ENCODE assay signal across 20 cellular contexts in the genomic region with DNA sequence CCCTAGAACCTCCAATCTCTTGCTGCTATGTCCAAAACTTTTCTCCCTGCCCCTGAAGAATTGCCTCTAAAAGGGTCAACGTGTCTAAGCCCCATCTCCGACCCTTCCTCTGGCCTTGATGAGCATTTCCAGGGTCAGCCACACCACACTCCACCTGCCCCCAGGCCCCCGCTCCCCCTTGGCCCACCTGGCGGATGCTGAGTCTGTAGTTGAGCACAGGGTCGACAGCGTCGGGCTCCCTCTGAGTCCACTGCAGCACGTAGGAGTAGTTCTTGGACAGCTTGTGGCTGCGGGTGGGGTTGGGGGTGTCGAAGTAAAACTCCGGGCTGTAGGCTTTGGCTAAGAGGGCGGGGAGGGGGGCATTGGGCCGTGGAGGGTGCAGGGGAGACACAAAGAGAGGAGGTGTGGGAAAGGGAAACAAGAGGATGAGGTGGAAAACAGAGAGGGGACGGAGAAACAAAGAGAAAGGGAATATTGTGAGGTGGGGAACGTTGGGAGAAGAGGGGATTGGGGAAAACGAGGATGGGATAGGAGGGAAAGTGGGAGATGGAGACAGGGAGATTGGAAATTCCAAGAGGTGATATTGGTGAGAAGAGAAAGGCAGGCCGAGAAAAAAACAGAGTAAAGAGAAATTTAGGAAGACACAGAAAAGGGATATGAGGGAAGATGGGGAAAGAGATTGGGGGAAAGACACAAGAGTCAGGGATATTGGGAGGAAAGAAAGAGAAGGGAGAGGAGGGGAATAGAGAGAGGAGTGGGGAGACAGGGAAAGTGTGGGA. TPM values are rescaled to one million over a fixed set of nuclear protein-coding genes. Genes with fewer than 3 reads are reported as not detected.
DNase-seq lines count a peak whose midpoint lies in the region; ATAC-seq lines count a peak whose summit lies in the region.
"Had no signal": no experiment of that assay in that cellular context is flagged by ENCODE, and none has a peak within 500 bp of the region (broad histone marks: within the 10 kb centered on the region; RNA-seq: fewer than 3 reads in every experiment).

No MANE protein-coding gene starts in this region.

- H3K23ac ChIP-seq in neuronal stem cell (ENCODE audit: low read depth, low read length, poor library complexity), result no peak overlapping the region

- no peak overlapping the region for H2BK120ac ChIP-seq in neuronal stem cell (ENCODE audit: low read depth, low read length)

- H4K8ac ChIP-seq in neuronal stem cell (ENCODE audit: low read depth, low read length), result no peak overlapping the region

- H3K18ac ChIP-seq in neuronal stem cell (ENCODE audit: low read length), result peak overlapping the region; percentile 24

- H2BK5ac ChIP-seq in neuronal stem cell (ENCODE audit: low read length), result no peak overlapping the region

- CTCF ChIA-PET in activated CD4-positive, alpha-beta T cell treated with anti-CD3 and anti-CD28 coated beads, Interleukin-2, amount 10 ng/mL, durations not matched to agents 7 days and 5 days (lab: Charles Lee), result interaction anchor here (0.6 to 1.1 kb wide), 2 partner anchors 9 to 11 kb away, joined by 3 read pairs; no protein-coding TSS in a partner anchor
- CTCF ChIA-PET in CD4-positive, alpha-beta memory T cell (lab: Charles Lee; ENCODE audit: partially characterized antibody), result interaction anchor here (0.6 kb wide), 1 partner anchor 9 kb away, joined by 3 read pairs; no protein-coding TSS in a partner anchor

- 100% methylated on average over 1 to 3 of the region's 17 CpGs for WGBS in neuronal stem cell (ENCODE audit: extremely low coverage in 2 of 2, insufficient read length in 2 of 2, insufficient replicate concordance in 1 of 2), 2 donors

- no peaks in the 10 kb centered on the region for H3K79me1 ChIP-seq in neuronal stem cell (ENCODE audit: low read depth, low read length)

- H3K4me1 Mint-ChIP-seq in activated CD4-positive, alpha-beta T cell treated with anti-CD3 and anti-CD28 coated beads, Interleukin-2, amount 10 ng/mL, durations not matched to agents 7 days and 5 days, result peaks cover 47% of the 10 kb centered on the region
- H3K4me1 Mint-ChIP-seq in CD4-positive, alpha-beta memory T cell, result peaks cover 21 to 54% (median 39%) of the 10 kb centered on the region in 4 donors
- H3K4me1 Mint-ChIP-seq in effector memory CD8-positive, alpha-beta T cell (ENCODE audit: low read depth in 2 of 2), result peaks cover 31 to 33% of the 10 kb centered on the region in 2 donors

- no peak overlapping the region for H3K27ac ChIP-seq in CD4-positive, alpha-beta memory T cell (ENCODE audit: low read depth, low read length)
- no peak overlapping the region for H3K27ac ChIP-seq in neuronal stem cell (replicated peaks; ENCODE audit: low read length)
- H3K27ac ChIP-seq: SJCRH30 had no signal

- POLR2A ChIA-PET in activated CD4-positive, alpha-beta T cell treated with anti-CD3 and anti-CD28 coated beads, Interleukin-2, amount 10 ng/mL, durations not matched to agents 7 days and 5 days (lab: Charles Lee), result no interaction called here
- POLR2A ChIA-PET in CD4-positive, alpha-beta memory T cell (lab: Charles Lee; ENCODE audit: partially characterized antibody), result no interaction called here

- H3K4me2 ChIP-seq in neuronal stem cell (ENCODE audit: insufficient read depth, low read length, poor library complexity, severe bottlenecking), result no peak overlapping the region

- no peak overlapping the region for H3K14ac ChIP-seq in neuronal stem cell (ENCODE audit: low read length)

- H3K9me3 ChIP-seq in CD4-positive, alpha-beta memory T cell (ENCODE audit: control insufficient read depth in 1 of 2, low read length in 2 of 2), result peaks cover 0 to 4% of the 10 kb centered on the region in 2 donors
- H3K9me3 ChIP-seq in neuronal stem cell (replicated peaks in 1 of 2; ENCODE audit: control insufficient read depth in 2 of 2, insufficient read depth in 1 of 2, low read depth in 1 of 2, low read length in 2 of 2), result peaks cover 0 to 2% of the 10 kb centered on the region in 2 donors
- H3K9me3 ChIP-seq: MG63, SJCRH30 had no signal

- peaks cover 35% of the 10 kb centered on the region for H3K4me1 ChIP-seq in CD4-positive, alpha-beta memory T cell (ENCODE audit: insufficient read depth, low read length)
- H3K4me1 ChIP-seq in neuronal stem cell (ENCODE audit: control insufficient read depth in 2 of 2, insufficient read depth in 1 of 2, low read depth in 1 of 2, low read length in 2 of 2), result peaks cover 0 to 6% of the 10 kb centered on the region in 2 donors
- H3K4me1 ChIP-seq: SJCRH30 had no signal

- H3K27me3 Mint-ChIP-seq in activated CD4-positive, alpha-beta T cell treated with anti-CD3 and anti-CD28 coated beads, Interleukin-2, amount 10 ng/mL, durations not matched to agents 7 days and 5 days, result peaks cover 36% of the 10 kb centered on the region
- no peaks in the 10 kb centered on the region for H3K27me3 Mint-ChIP-seq in CD4-positive, alpha-beta memory T cell
- peaks cover 0 to 77% of the 10 kb centered on the region in 2 donors for H3K27me3 Mint-ChIP-seq in effector memory CD8-positive, alpha-beta T cell

- DNase-seq in activated CD4-positive, alpha-beta T cell treated with anti-CD3 and anti-CD28 coated beads, Interleukin-2, amount 10 ng/mL, durations not matched to agents 7 days and 5 days, result no peak
- no peak for DNase-seq in activated CD4-positive, alpha-beta T cell treated with anti-CD3 and anti-CD28 coated beads for 48 hours
- no peak for DNase-seq in CD4-positive, alpha-beta memory T cell
- DNase-seq in effector memory CD8-positive, alpha-beta T cell, result no peak
- DNase-seq in neuronal stem cell (ENCODE audit: low spot score) (no peak), KBM-7 (no peak), NCI-H2029 treated with DMSO at 0.1 percent for 48 hours (lab: John Stamatoyannopoulos, UW) (no peak)
- no peak for DNase-seq in stimulated activated CD4-positive, alpha-beta T cell treated with anti-CD3 and anti-CD28 coated beads, Interleukin-2, amount 100 ng/mL, for 48 hours
- DNase-seq: 8988T, ACHN, MG63, NCI-H1105 treated with DMSO at 0.1 percent for 48 hours, NCI-H146, NCI-H1930, NCI-H446, NCI-H524 treated with DMSO at 0.1 percent for 48 hours, NCI-H774, SJCRH30 had no signal

- H2BK15ac ChIP-seq in neuronal stem cell (ENCODE audit: low read length), result no peak overlapping the region

- H2BK12ac ChIP-seq in neuronal stem cell (ENCODE audit: low read length), result no peak overlapping the region

- no peak overlapping the region for H3K4me3 ChIP-seq in CD4-positive, alpha-beta memory T cell (ENCODE audit: low read length in 2 of 2)
- H3K4me3 ChIP-seq in neuronal stem cell (ENCODE audit: low read length in 2 of 2), result no peak overlapping the region
- H3K4me3 ChIP-seq: MG63, SJCRH30 had no signal

- peak overlapping the region; percentile 6 for H2AK5ac ChIP-seq in neuronal stem cell (ENCODE audit: low read depth, low read length)

- intact Hi-C loops in CD4-positive, alpha-beta memory T cell (cut with micrococcal nuclease), result no loop called here

- H3K9ac ChIP-seq in neuronal stem cell (ENCODE audit: low read depth, low read length, poor library complexity), result no peak overlapping the region

- in situ Hi-C loops in KBM-7 (cut with MboI; ENCODE audit: low pct_unique_long_range_greater_than_20kb, low sequenced_read_pairs), result no loop called here

- H3K4ac ChIP-seq in neuronal stem cell (ENCODE audit: low read length), result no peak overlapping the region

- H3K4me3 Mint-ChIP-seq in activated CD4-positive, alpha-beta T cell treated with anti-CD3 and anti-CD28 coated beads, Interleukin-2, amount 10 ng/mL, durations not matched to agents 7 days and 5 days, result no peak overlapping the region
- no peak overlapping the region for H3K4me3 Mint-ChIP-seq in CD4-positive, alpha-beta memory T cell
- peak overlapping the region in 1 of 2 donors; percentile 3 for H3K4me3 Mint-ChIP-seq in effector memory CD8-positive, alpha-beta T cell

- H3K27me3 ChIP-seq in CD4-positive, alpha-beta memory T cell (ENCODE audit: insufficient read depth, low read length), result no peaks in the 10 kb centered on the region
- H3K27me3 ChIP-seq in neuronal stem cell (ENCODE audit: control insufficient read depth in 3 of 3, insufficient read depth in 3 of 3, low read depth in 1 of 3, low read length in 3 of 3), result peaks cover 0 to 35% (median 3%) of the 10 kb centered on the region in 3 experiments
- H3K27me3 ChIP-seq: MG63, SJCRH30 had no signal

- no peaks in the 10 kb centered on the region for H3K36me3 ChIP-seq in CD4-positive, alpha-beta memory T cell (ENCODE audit: insufficient read depth, low read length)
- H3K36me3 ChIP-seq in neuronal stem cell (replicated peaks in 1 of 2; ENCODE audit: control insufficient read depth in 2 of 2, insufficient read depth in 2 of 2, low read length in 2 of 2), result no peaks in the 10 kb centered on the region
- H3K36me3 ChIP-seq: MG63, SJCRH30 had no signal

- H4K91ac ChIP-seq in neuronal stem cell (ENCODE audit: low read depth, low read length, poor library complexity), result no peak overlapping the region

- peaks cover 12% of the 10 kb centered on the region for H3K9me3 Mint-ChIP-seq in activated CD4-positive, alpha-beta T cell treated with anti-CD3 and anti-CD28 coated beads, Interleukin-2, amount 10 ng/mL, durations not matched to agents 7 days and 5 days
- peaks cover 0 to 10% (median 0%) of the 10 kb centered on the region in 8 donors for H3K9me3 Mint-ChIP-seq in CD4-positive, alpha-beta memory T cell
- H3K9me3 Mint-ChIP-seq in effector memory CD8-positive, alpha-beta T cell, result peaks cover 0 to 2% of the 10 kb centered on the region in 2 donors

- peaks cover 22% of the 10 kb centered on the region for H3K36me3 Mint-ChIP-seq in activated CD4-positive, alpha-beta T cell treated with anti-CD3 and anti-CD28 coated beads, Interleukin-2, amount 10 ng/mL, durations not matched to agents 7 days and 5 days (ENCODE audit: low read depth)
- H3K36me3 Mint-ChIP-seq in CD4-positive, alpha-beta memory T cell, result peaks cover 29 to 34% of the 10 kb centered on the region in 2 donors
- H3K36me3 Mint-ChIP-seq in effector memory CD8-positive, alpha-beta T cell (ENCODE audit: insufficient read depth), result peaks cover 5% of the 10 kb centered on the region

- no peak overlapping the region for H2AFZ ChIP-seq in neuronal stem cell (ENCODE audit: low read length)

- ATAC-seq in effector memory CD8-positive, alpha-beta T cell (replicated peaks), result no peak
- ATAC-seq: HCT116 had no signal

- peak overlapping the region; percentile 66 for H3K27ac Mint-ChIP-seq in activated CD4-positive, alpha-beta T cell treated with anti-CD3 and anti-CD28 coated beads, Interleukin-2, amount 10 ng/mL, durations not matched to agents 7 days and 5 days
- peak overlapping the region in 5 of 7 donors; percentile 18 to 77 (median 62) for H3K27ac Mint-ChIP-seq in CD4-positive, alpha-beta memory T cell
- H3K27ac Mint-ChIP-seq in effector memory CD8-positive, alpha-beta T cell, result peak overlapping the region; percentile 2 to 20

RNA-seq across cellular contexts. Expression of a gene that starts 50.5 kb away (rescaled TPM):
- 1 to 10 TPM; 1.3 to 2.2 TPM for total RNA-seq in activated CD4-positive, alpha-beta T cell treated with anti-CD3 and anti-CD28 coated beads, Interleukin-2, amount 10 ng/mL, durations not matched to agents 7 days and 5 days
- total RNA-seq in CD4-positive, alpha-beta memory T cell, result 10 to 100 TPM; 25.7 to 25.9 TPM
- 1 to 10 TPM; 1.2 to 3.7 TPM for polyA plus RNA-seq in CD4-positive, alpha-beta memory T cell
- polyA plus RNA-seq in neuronal stem cell (2013, experiment 1 of 2), result 3.4 TPM
- 1.9 TPM for polyA plus RNA-seq in neuronal stem cell (2013, experiment 2 of 2)
- total RNA-seq: HT-29 had no signal

Comparison
In these comparisons a context has a peak if more than half of its experiments do, and no peak if none do; other contexts are left out.
1. H3K27ac Mint-ChIP-seq: peak in every context shown above with its lines; median percentile 66 in activated CD4-positive, alpha-beta T cell treated with anti-CD3 and anti-CD28 coated beads, Interleukin-2, amount 10 ng/mL, durations not matched to agents 7 days and 5 days; 62 in CD4-positive, alpha-beta memory T cell; 11 in effector memory CD8-positive, alpha-beta T cell.
2. RNA of a gene that starts 50.5 kb away (total RNA-seq): 25.7 to 25.9 TPM in CD4-positive, alpha-beta memory T cell; 1.3 to 2.2 TPM in activated CD4-positive, alpha-beta T cell treated with anti-CD3 and anti-CD28 coated beads, Interleukin-2, amount 10 ng/mL, durations not matched to agents 7 days and 5 days; every median in the first group is over 4 times any median in the second.